In genomic region chr2:170813611-170814550, GRCh38 we compare ENCODE assay signal across 9 cellular contexts. TPM values are rescaled to one million over a fixed set of nuclear protein-coding genes. Genes with fewer than 3 reads are reported as not detected.
A peak's percentile ranks its signal among the peaks of the same experiment; 100 is the strongest.
DNase-seq lines count a peak whose midpoint lies in the region; FAIRE-seq and TF ChIP-seq lines count a peak whose summit lies in the region.
"Had no signal": no experiment of that assay in that cellular context is flagged by ENCODE, and none has a peak within 500 bp of the region (broad histone marks: within the 10 kb centered on the region; RNA-seq: fewer than 3 reads in every experiment).

No MANE protein-coding gene starts in this region.

- no peaks in the 10 kb centered on the region for H3K36me3 Mint-ChIP-seq in neural crest cell (ENCODE audit: low read depth)

- no peak for TF ChIP-seq CTCF in bronchial epithelial cell (IDR thresholded peaks at IDR 0.05; ENCODE audit: insufficient read depth, low read length, severe bottlenecking)
- no peak for TF ChIP-seq CTCF in neural crest cell (conservative IDR thresholded peaks at IDR 0.05)

- H3K27me3 Mint-ChIP-seq in neural crest cell (ENCODE audit: low read depth), result peaks cover 81% of the 10 kb centered on the region

- no peaks in the 10 kb centered on the region for H3K9me3 Mint-ChIP-seq in neural crest cell

- H3K27ac Mint-ChIP-seq in neural crest cell (ENCODE audit: unreplicated experiment), result no peak overlapping the region

- no peak for TF ChIP-seq POLR2A in GM12892 (IDR thresholded peaks at IDR 0.05; ENCODE audit: low read depth, low read length)

- peaks cover 42% of the 10 kb centered on the region for H3K4me1 Mint-ChIP-seq in neural crest cell

- peak; percentile 17 for DNase-seq in DMS 273 (lab: John Stamatoyannopoulos, UW; ENCODE audit: unreplicated experiment)
- no peak for DNase-seq in DMS 273 treated with DMSO at 0.1 percent for 48 hours (lab: John Stamatoyannopoulos, UW)
- peak; percentile 42 for DNase-seq in NCI-H2029 treated with DMSO at 0.1 percent for 48 hours (lab: John Stamatoyannopoulos, UW)
- DNase-seq in bronchial epithelial cell (ENCODE audit: low read depth), result peak; percentile 28
- peak; percentile 62 for DNase-seq in neural crest cell (ENCODE audit: low read depth, low spot score)
- no peak for DNase-seq in NCI-H1436 (lab: John Stamatoyannopoulos, UW)
- no peak for DNase-seq in GM12892 (ENCODE audit: insufficient read length)
- no peak for DNase-seq in NCI-H2196 treated with DMSO at 0.1 percent for 48 hours (lab: John Stamatoyannopoulos, UW; ENCODE audit: unreplicated experiment)

- FAIRE-seq in bronchial epithelial cell (lab: Jason Lieb, UNC) (no peak), GM12892 (lab: Jason Lieb, UNC) (no peak)

- no peak overlapping the region for H3K4me3 ChIP-seq in bronchial epithelial cell (ENCODE audit: low read depth, low read length)
- H3K4me3 ChIP-seq: body of pancreas had no signal

- no peaks in the 10 kb centered on the region for H3K36me3 ChIP-seq in bronchial epithelial cell (ENCODE audit: control insufficient read depth, insufficient read depth, low read length)

- peaks cover 37% of the 10 kb centered on the region for H3K27me3 ChIP-seq in bronchial epithelial cell (ENCODE audit: control insufficient read depth, insufficient read depth, low read length)

- H3K4me3 Mint-ChIP-seq in neural crest cell, result peak overlapping the region; percentile 50

RNA-seq across cellular contexts. Expression of gene GAD1, which starts 2.8 kb away (rescaled TPM):
- total RNA-seq in bronchial epithelial cell (1.3 and 1.7 TPM in 2 replicates), neural crest cell (0.39 and 0.82 TPM in 2 replicates)
- 0.59 TPM for polyA plus RNA-seq in GM12892 (2012; ENCODE audit: missing spikeins)
- total RNA-seq: body of pancreas had no signal

RNA-seq across cellular contexts. Expression of gene ERICH2, which starts 43.7 kb away (rescaled TPM):
- total RNA-seq in bronchial epithelial cell (4.7 and 7.7 TPM in 2 replicates), neural crest cell (not detected in 2 replicates)
- polyA plus RNA-seq in GM12892 (2012; ENCODE audit: missing spikeins), result not detected
- total RNA-seq: body of pancreas had no signal

Comparison
In these comparisons a context has a peak if more than half of its experiments do, and no peak if none do; other contexts are left out.
1. DNase-seq: peak in DMS 273 (single experiment), NCI-H2029 treated with DMSO at 0.1 percent for 48 hours (single experiment), bronchial epithelial cell (single experiment) and neural crest cell (single experiment); none in DMS 273 treated with DMSO at 0.1 percent for 48 hours (single experiment), NCI-H1436 (single experiment), GM12892 (single experiment) and NCI-H2196 treated with DMSO at 0.1 percent for 48 hours (single experiment).